In the genomic region with DNA sequence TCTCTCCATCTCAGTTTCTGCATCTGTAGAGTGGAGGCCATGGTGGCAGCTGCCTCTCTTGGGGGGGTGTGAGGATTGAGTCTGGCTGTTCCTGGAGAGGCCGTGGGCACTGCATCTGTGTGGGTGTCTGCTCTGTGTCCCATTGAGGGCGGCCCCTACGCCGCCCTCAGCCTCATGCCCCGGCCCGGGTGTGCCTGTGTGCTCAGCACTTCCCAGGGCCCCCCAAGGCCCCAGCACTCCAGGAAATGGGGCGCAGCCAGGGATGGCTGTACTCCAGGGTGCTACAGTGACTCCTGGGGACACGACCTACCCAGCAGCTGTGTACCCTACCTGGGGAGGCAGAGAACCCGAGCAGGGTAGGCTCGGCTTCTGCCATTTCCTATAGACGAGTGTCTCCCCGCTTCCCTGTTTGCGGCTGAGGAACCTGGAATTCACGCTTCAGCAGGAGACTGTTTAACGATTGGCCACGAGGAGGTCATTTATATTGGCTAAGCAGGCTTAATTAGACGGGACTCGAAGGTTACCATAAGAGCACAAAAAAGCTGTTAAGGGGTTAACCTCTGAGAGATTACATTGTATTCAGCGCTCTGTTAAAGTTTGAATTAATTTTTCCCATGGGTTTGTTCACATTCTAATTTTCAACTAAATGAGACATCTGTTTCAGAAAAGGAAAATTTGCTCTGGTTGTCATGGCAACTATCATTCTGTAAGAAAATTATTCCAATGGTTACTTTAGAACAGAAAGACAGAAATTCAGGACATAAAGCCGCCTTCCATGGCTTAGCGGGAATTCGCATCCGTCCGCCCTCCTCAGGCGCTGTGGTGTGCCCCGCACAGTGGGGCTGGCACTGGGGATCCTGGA, we compare ENCODE assay signal across 2 cellular contexts.
TF ChIP-seq lines count a peak whose summit lies in the region.

No MANE protein-coding gene starts in this region.

TF ChIP-seq in H1, 55 proteins besides CTCF, POLR2A, EP300 and RAD21:
- TF ChIP-seq RBBP5 (IDR thresholded peaks at IDR 0.05; ENCODE audit: borderline replicate concordance, low read depth, low read length), result no peak
- TF ChIP-seq HDAC6 (IDR thresholded peaks at IDR 0.05; ENCODE audit: low read depth, low read length), result no peak
- no peak for TF ChIP-seq SP1 (IDR thresholded peaks at IDR 0.05; ENCODE audit: low read depth, low read length)
- no peak for TF ChIP-seq RFX5 (IDR thresholded peaks at IDR 0.05; ENCODE audit: borderline replicate concordance, low read depth, low read length)
- TF ChIP-seq BRCA1 (IDR thresholded peaks at IDR 0.05; ENCODE audit: low read depth, low read length), result no peak
- no peak for TF ChIP-seq CHD1 (IDR thresholded peaks at IDR 0.05; ENCODE audit: low read depth, low read length)
- TF ChIP-seq FOSL1 (IDR thresholded peaks at IDR 0.05; ENCODE audit: insufficient read depth, low read depth, low read length), result no peak
- TF ChIP-seq, protein P1, sequence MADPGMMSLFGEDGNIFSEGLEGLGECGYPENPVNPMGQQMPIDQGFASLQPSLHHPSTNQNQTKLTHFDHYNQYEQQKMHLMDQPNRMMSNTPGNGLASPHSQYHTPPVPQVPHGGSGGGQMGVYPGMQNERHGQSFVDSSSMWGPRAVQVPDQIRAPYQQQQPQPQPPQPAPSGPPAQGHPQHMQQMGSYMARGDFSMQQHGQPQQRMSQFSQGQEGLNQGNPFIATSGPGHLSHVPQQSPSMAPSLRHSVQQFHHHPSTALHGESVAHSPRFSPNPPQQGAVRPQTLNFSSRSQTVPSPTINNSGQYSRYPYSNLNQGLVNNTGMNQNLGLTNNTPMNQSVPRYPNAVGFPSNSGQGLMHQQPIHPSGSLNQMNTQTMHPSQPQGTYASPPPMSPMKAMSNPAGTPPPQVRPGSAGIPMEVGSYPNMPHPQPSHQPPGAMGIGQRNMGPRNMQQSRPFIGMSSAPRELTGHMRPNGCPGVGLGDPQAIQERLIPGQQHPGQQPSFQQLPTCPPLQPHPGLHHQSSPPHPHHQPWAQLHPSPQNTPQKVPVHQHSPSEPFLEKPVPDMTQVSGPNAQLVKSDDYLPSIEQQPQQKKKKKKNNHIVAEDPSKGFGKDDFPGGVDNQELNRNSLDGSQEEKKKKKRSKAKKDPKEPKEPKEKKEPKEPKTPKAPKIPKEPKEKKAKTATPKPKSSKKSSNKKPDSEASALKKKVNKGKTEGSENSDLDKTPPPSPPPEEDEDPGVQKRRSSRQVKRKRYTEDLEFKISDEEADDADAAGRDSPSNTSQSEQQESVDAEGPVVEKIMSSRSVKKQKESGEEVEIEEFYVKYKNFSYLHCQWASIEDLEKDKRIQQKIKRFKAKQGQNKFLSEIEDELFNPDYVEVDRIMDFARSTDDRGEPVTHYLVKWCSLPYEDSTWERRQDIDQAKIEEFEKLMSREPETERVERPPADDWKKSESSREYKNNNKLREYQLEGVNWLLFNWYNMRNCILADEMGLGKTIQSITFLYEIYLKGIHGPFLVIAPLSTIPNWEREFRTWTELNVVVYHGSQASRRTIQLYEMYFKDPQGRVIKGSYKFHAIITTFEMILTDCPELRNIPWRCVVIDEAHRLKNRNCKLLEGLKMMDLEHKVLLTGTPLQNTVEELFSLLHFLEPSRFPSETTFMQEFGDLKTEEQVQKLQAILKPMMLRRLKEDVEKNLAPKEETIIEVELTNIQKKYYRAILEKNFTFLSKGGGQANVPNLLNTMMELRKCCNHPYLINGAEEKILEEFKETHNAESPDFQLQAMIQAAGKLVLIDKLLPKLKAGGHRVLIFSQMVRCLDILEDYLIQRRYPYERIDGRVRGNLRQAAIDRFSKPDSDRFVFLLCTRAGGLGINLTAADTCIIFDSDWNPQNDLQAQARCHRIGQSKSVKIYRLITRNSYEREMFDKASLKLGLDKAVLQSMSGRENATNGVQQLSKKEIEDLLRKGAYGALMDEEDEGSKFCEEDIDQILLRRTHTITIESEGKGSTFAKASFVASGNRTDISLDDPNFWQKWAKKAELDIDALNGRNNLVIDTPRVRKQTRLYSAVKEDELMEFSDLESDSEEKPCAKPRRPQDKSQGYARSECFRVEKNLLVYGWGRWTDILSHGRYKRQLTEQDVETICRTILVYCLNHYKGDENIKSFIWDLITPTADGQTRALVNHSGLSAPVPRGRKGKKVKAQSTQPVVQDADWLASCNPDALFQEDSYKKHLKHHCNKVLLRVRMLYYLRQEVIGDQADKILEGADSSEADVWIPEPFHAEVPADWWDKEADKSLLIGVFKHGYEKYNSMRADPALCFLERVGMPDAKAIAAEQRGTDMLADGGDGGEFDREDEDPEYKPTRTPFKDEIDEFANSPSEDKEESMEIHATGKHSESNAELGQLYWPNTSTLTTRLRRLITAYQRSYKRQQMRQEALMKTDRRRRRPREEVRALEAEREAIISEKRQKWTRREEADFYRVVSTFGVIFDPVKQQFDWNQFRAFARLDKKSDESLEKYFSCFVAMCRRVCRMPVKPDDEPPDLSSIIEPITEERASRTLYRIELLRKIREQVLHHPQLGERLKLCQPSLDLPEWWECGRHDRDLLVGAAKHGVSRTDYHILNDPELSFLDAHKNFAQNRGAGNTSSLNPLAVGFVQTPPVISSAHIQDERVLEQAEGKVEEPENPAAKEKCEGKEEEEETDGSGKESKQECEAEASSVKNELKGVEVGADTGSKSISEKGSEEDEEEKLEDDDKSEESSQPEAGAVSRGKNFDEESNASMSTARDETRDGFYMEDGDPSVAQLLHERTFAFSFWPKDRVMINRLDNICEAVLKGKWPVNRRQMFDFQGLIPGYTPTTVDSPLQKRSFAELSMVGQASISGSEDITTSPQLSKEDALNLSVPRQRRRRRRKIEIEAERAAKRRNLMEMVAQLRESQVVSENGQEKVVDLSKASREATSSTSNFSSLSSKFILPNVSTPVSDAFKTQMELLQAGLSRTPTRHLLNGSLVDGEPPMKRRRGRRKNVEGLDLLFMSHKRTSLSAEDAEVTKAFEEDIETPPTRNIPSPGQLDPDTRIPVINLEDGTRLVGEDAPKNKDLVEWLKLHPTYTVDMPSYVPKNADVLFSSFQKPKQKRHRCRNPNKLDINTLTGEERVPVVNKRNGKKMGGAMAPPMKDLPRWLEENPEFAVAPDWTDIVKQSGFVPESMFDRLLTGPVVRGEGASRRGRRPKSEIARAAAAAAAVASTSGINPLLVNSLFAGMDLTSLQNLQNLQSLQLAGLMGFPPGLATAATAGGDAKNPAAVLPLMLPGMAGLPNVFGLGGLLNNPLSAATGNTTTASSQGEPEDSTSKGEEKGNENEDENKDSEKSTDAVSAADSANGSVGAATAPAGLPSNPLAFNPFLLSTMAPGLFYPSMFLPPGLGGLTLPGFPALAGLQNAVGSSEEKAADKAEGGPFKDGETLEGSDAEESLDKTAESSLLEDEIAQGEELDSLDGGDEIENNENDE (IDR thresholded peaks at IDR 0.05; ENCODE audit: insufficient replicate concordance, low read length), result no peak
- no peak for TF ChIP-seq POU5F1 (IDR thresholded peaks at IDR 0.05; ENCODE audit: low read depth, low read length)
- no peak for TF ChIP-seq SIRT6 (IDR thresholded peaks at IDR 0.05; ENCODE audit: low read length)
- TF ChIP-seq EZH2 (IDR thresholded peaks at IDR 0.05; ENCODE audit: low read depth, low read length, severe bottlenecking), result no peak
- no peak for TF ChIP-seq YY1 (IDR thresholded peaks at IDR 0.05; ENCODE audit: low read depth, low read length)

TF ChIP-seq in neural cell, 6 proteins besides CTCF, POLR2A, EP300 and RAD21:
- TF ChIP-seq POLR2AphosphoS5 (IDR thresholded peaks at IDR 0.05) (no peak), SMC3 (conservative IDR thresholded peaks at IDR 0.05; ENCODE audit: poor library complexity) (no peak)
- TF ChIP-seq, protein P2, sequence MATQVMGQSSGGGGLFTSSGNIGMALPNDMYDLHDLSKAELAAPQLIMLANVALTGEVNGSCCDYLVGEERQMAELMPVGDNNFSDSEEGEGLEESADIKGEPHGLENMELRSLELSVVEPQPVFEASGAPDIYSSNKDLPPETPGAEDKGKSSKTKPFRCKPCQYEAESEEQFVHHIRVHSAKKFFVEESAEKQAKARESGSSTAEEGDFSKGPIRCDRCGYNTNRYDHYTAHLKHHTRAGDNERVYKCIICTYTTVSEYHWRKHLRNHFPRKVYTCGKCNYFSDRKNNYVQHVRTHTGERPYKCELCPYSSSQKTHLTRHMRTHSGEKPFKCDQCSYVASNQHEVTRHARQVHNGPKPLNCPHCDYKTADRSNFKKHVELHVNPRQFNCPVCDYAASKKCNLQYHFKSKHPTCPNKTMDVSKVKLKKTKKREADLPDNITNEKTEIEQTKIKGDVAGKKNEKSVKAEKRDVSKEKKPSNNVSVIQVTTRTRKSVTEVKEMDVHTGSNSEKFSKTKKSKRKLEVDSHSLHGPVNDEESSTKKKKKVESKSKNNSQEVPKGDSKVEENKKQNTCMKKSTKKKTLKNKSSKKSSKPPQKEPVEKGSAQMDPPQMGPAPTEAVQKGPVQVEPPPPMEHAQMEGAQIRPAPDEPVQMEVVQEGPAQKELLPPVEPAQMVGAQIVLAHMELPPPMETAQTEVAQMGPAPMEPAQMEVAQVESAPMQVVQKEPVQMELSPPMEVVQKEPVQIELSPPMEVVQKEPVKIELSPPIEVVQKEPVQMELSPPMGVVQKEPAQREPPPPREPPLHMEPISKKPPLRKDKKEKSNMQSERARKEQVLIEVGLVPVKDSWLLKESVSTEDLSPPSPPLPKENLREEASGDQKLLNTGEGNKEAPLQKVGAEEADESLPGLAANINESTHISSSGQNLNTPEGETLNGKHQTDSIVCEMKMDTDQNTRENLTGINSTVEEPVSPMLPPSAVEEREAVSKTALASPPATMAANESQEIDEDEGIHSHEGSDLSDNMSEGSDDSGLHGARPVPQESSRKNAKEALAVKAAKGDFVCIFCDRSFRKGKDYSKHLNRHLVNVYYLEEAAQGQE (IDR thresholded peaks at IDR 0.05; ENCODE audit: borderline replicate concordance), result no peak
